8 cellular contexts compared by ENCODE assay signal in the genomic region with DNA sequence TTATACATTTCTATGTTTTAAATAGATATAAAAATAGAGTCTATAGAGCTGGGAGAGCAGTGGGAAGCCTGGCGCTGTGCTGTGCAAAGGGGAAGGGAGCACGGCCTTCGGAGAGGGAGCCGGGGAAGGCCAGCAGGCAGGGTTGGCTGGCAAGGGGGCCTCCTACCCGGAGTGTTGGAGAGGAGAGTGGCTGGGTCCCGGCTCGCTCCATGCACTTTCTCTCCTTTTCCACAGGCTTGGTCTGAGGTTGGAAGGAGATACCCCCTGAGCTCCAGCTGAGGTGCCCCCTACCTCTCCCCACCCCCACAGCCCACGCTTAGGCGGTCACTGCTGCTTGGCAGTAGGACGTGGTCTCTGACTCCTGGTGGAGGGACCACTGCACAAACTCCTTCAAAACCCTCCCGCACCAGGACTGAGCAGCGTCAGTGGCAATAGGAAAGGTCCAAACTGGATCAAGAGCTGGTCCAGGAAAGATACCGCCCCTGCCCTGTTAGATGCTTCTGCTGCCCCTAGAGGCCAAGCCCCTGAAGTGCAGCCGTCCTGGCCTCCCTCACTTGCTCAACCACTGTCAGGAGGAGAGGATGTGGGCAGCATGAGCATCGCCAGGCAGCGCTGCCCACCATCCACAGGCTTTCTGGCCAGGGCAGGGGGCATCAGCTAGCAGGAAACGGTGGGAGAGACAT. TPM values are rescaled to one million over a fixed set of nuclear protein-coding genes. Genes with fewer than 3 reads are reported as not detected.
DNase-seq lines count a peak whose midpoint lies in the region; ATAC-seq and TF ChIP-seq lines count a peak whose summit lies in the region.

No MANE protein-coding gene starts in this region.

- H3K4me3 ChIP-seq in Caco-2 (ENCODE audit: low read depth, low read length), result no peak overlapping the region
- no peak overlapping the region for H3K4me3 ChIP-seq in NB4 (ENCODE audit: low read depth, low read length)
- no peak overlapping the region for H3K4me3 ChIP-seq in left lung

- no peak for TF ChIP-seq POLR2A in NB4 (IDR thresholded peaks at IDR 0.05; ENCODE audit: extremely low read depth, insufficient read length)

- CTCF ChIA-PET in Caco-2 (lab: Charles Lee), result interaction anchor here (0.7 to 1.6 kb wide), 9 partner anchors 11 to 214 kb away, joined by 3 to 11 read pairs (median 4); a partner anchor contains a TSS

- H3K27me3 ChIP-seq in Caco-2 (replicated peaks; ENCODE audit: control insufficient read depth, insufficient read depth, low read length) (no peaks in the 10 kb centered on the region), left lung (no peaks in the 10 kb centered on the region)

- TF ChIP-seq CTCF in Caco-2 (IDR thresholded peaks at IDR 0.05; ENCODE audit: insufficient read depth in 1 of 2, low read depth in 1 of 2, low read length in 1 of 2, severe bottlenecking in 1 of 2, unreplicated experiment in 1 of 2) (peak; percentile 78 to 85), NB4 (IDR thresholded peaks at IDR 0.05; ENCODE audit: low read depth, low read length) (peak; percentile 85), left lung (IDR thresholded peaks at IDR 0.05) (peak; percentile 74 to 91)

- H3K4me1 Mint-ChIP-seq in Caco-2 (ENCODE audit: low read depth, unreplicated experiment), result no peaks in the 10 kb centered on the region

- H3K27ac Mint-ChIP-seq in Caco-2 (ENCODE audit: unreplicated experiment), result no peak overlapping the region

- H3K36me3 ChIP-seq in Caco-2 (ENCODE audit: control insufficient read depth, insufficient read depth, low read length) (no peaks in the 10 kb centered on the region), left lung (peaks cover 0 to under 1% of the 10 kb centered on the region in 2 donors)

- H3K27ac ChIP-seq in caudate nucleus (ENCODE audit: low read depth, low read length) (no peak overlapping the region), left lung (no peak overlapping the region)

- POLR2A ChIA-PET in Caco-2 (lab: Charles Lee), result no interaction called here

- DNase-seq in Caco-2, result peak; percentile 72 to 81
- DNase-seq in NB4 (ENCODE audit: low read depth), result peak; percentile 65
- peak; percentile 7 to 50 (median 17) for DNase-seq in activated CD4-positive, CD25-positive, alpha-beta regulatory T cell (lab: John Stamatoyannopoulos, UW)
- DNase-seq in caudate nucleus (lab: John Stamatoyannopoulos, UW), result peak in 38 of 61 donors; percentile 3 to 69 (median 22)
- DNase-seq in left lung, result peak in 1 of 2 donors; percentile 82
- peak in 2 of 3 donors; percentile 24 to 44 for DNase-seq in stimulated activated CD4-positive, alpha-beta T cell treated with anti-CD3 and anti-CD28 coated beads, TNF-alpha, amount 100 ng/mL, for 1 hour (ENCODE audit: low read depth in 3 of 3, low spot score in 1 of 3)

- H3K9me3 ChIP-seq in Caco-2 (no peaks in the 10 kb centered on the region), left lung (no peaks in the 10 kb centered on the region)

- H3K36me3 Mint-ChIP-seq in Caco-2 (ENCODE audit: insufficient read depth, unreplicated experiment), result no peaks in the 10 kb centered on the region

- H3K4me1 ChIP-seq in Caco-2 (no peaks in the 10 kb centered on the region), left lung (no peaks in the 10 kb centered on the region)

- H3K4me3 Mint-ChIP-seq in Caco-2 (ENCODE audit: unreplicated experiment), result no peak overlapping the region

- ATAC-seq in GM21367 (IDR thresholded peaks at IDR 0.05; ENCODE audit: unreplicated experiment) (peak; percentile 71), left lung (peak; percentile 91), HG03196 (IDR thresholded peaks at IDR 0.05; ENCODE audit: unreplicated experiment) (no peak)

- H3K27me3 Mint-ChIP-seq in Caco-2 (ENCODE audit: insufficient read depth, unreplicated experiment), result peaks cover 9% of the 10 kb centered on the region

- BruUV-seq in Caco-2 (replicated peaks; lab: Mats Ljungman, UMichigan), result no TSS peak

- H3K9me3 Mint-ChIP-seq in Caco-2 (ENCODE audit: unreplicated experiment), result no peaks in the 10 kb centered on the region

- intact Hi-C loops in Caco-2 (cut with micrococcal nuclease; ENCODE audit: unreplicated experiment) (loop anchor here (5.0 to 10.0 kb wide), 2 partner anchors 48 to 121 kb away; no protein-coding TSS in a partner anchor), left lung (cut with DNase I) (no loop called here)

RNA-seq across cellular contexts. Expression of a gene that starts 52.9 kb away (rescaled TPM):
- total RNA-seq in Caco-2 (2022), result 6.0 and 9.4 TPM in 2 replicates
- total RNA-seq in left lung, result under 1 TPM; 0.21 to 0.32 TPM
